1 cellular context compared by ENCODE assay signal in the genomic region with DNA sequence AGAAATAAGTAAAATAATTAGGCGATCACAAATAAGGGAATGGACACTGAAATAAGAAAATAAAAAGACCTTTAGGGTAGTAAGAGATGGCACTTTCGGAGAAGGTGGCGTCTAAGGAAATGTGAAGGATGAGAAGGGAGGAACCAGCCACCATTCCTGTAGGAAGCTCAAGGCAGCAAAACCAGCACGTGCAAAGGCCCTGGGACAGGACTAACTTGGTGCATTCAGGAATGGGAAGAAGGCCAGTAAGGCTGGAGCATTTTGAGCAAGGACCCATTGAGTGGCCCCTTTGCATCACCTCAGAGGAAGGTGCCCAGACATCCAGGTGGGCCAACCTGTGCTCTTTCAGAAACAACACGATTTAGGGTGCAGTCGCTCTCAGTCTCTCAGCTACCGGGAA.
TF ChIP-seq lines count a peak whose summit lies in the region.

No MANE protein-coding gene starts in this region.

TF ChIP-seq in GM23338, 12 proteins besides CTCF, POLR2A, EP300 and RAD21 (continued from another document):
- TF ChIP-seq, protein P1, sequence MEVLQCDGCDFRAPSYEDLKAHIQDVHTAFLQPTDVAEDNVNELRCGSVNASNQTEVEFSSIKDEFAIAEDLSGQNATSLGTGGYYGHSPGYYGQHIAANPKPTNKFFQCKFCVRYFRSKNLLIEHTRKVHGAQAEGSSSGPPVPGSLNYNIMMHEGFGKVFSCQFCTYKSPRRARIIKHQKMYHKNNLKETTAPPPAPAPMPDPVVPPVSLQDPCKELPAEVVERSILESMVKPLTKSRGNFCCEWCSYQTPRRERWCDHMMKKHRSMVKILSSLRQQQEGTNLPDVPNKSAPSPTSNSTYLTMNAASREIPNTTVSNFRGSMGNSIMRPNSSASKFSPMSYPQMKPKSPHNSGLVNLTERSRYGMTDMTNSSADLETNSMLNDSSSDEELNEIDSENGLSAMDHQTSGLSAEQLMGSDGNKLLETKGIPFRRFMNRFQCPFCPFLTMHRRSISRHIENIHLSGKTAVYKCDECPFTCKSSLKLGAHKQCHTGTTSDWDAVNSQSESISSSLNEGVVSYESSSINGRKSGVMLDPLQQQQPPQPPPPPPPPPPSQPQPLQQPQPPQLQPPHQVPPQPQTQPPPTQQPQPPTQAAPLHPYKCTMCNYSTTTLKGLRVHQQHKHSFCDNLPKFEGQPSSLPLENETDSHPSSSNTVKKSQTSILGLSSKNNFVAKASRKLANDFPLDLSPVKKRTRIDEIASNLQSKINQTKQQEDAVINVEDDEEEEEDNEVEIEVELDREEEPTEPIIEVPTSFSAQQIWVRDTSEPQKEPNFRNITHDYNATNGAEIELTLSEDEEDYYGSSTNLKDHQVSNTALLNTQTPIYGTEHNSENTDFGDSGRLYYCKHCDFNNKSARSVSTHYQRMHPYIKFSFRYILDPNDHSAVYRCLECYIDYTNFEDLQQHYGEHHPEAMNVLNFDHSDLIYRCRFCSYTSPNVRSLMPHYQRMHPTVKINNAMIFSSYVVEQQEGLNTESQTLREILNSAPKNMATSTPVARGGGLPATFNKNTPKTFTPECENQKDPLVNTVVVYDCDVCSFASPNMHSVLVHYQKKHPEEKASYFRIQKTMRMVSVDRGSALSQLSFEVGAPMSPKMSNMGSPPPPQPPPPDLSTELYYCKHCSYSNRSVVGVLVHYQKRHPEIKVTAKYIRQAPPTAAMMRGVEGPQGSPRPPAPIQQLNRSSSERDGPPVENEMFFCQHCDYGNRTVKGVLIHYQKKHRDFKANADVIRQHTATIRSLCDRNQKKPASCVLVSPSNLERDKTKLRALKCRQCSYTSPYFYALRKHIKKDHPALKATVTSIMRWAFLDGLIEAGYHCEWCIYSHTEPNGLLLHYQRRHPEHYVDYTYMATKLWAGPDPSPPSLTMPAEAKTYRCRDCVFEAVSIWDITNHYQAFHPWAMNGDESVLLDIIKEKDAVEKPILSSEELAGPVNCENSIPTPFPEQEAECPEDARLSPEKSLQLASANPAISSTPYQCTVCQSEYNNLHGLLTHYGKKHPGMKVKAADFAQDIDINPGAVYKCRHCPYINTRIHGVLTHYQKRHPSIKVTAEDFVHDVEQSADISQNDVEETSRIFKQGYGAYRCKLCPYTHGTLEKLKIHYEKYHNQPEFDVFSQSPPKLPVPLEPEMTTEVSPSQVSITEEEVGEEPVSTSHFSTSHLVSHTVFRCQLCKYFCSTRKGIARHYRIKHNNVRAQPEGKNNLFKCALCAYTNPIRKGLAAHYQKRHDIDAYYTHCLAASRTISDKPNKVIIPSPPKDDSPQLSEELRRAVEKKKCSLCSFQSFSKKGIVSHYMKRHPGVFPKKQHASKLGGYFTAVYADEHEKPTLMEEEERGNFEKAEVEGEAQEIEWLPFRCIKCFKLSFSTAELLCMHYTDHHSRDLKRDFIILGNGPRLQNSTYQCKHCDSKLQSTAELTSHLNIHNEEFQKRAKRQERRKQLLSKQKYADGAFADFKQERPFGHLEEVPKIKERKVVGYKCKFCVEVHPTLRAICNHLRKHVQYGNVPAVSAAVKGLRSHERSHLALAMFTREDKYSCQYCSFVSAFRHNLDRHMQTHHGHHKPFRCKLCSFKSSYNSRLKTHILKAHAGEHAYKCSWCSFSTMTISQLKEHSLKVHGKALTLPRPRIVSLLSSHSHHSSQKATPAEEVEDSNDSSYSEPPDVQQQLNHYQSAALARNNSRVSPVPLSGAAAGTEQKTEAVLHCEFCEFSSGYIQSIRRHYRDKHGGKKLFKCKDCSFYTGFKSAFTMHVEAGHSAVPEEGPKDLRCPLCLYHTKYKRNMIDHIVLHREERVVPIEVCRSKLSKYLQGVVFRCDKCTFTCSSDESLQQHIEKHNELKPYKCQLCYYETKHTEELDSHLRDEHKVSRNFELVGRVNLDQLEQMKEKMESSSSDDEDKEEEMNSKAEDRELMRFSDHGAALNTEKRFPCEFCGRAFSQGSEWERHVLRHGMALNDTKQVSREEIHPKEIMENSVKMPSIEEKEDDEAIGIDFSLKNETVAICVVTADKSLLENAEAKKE (CRISPR knock-in tag; IDR thresholded peaks at IDR 0.05): no peak
- no peak for TF ChIP-seq STAT1 (IDR thresholded peaks at IDR 0.05; ENCODE audit: unreplicated experiment)
- TF ChIP-seq, protein P2, sequence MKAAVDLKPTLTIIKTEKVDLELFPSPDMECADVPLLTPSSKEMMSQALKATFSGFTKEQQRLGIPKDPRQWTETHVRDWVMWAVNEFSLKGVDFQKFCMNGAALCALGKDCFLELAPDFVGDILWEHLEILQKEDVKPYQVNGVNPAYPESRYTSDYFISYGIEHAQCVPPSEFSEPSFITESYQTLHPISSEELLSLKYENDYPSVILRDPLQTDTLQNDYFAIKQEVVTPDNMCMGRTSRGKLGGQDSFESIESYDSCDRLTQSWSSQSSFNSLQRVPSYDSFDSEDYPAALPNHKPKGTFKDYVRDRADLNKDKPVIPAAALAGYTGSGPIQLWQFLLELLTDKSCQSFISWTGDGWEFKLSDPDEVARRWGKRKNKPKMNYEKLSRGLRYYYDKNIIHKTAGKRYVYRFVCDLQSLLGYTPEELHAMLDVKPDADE (IDR thresholded peaks at IDR 0.05): no peak
- TF ChIP-seq ZNF331 (CRISPR knock-in tag; IDR thresholded peaks at IDR 0.05; ENCODE audit: low read depth): no peak
- TF ChIP-seq JUNB (IDR thresholded peaks at IDR 0.05; ENCODE audit: unreplicated experiment): no peak
